ENCODE assay signal across 8 cellular contexts in genomic region chr3:138186803-138187295, GRCh38. TPM values are rescaled to one million over a fixed set of nuclear protein-coding genes. Genes with fewer than 3 reads are reported as not detected.
DNase-seq lines count a peak whose midpoint lies in the region; ATAC-seq and TF ChIP-seq lines count a peak whose summit lies in the region.

No MANE protein-coding gene starts in this region.

- peak; percentile 92 for DNase-seq in DMS53 (lab: John Stamatoyannopoulos, UW)
- DNase-seq in RWPE2 (ENCODE audit: low spot score): peak; percentile 84
- DNase-seq in activated naive CD4-positive, alpha-beta T cell treated with anti-CD3 and anti-CD28 coated beads for 36 hours: peak; percentile 91
- DNase-seq in cardiac septum (ENCODE audit: low spot score): peak; percentile 96
- peak; percentile 96 for DNase-seq in posterior vena cava (ENCODE audit: low spot score)
- DNase-seq in upper lobe of left lung: peak; percentile 94 to 97

- intact Hi-C loops in activated naive CD4-positive, alpha-beta T cell treated with anti-CD3 and anti-CD28 coated beads for 36 hours (cut with micrococcal nuclease): loop anchor here (1.0 to 5.0 kb wide), 6 partner anchors 13 to 1155 kb away; partner anchors contain the start of genes DBR1, ESYT3, MRPS22 and NME9
- intact Hi-C loops in cardiac septum (cut with DNase I) (loop anchor here (10.0 kb wide), 1 partner anchor 148 kb away; no protein-coding TSS in a partner anchor), posterior vena cava (cut with DNase I) (loop anchor here in 1 of 2 donors (10.0 kb wide), 1 partner anchor 72 kb away; the partner anchor contains the start of gene DZIP1L)

- peak overlapping the region; percentile 95 for H3K4me3 Mint-ChIP-seq in activated naive CD4-positive, alpha-beta T cell treated with anti-CD3 and anti-CD28 coated beads for 36 hours

- H3K9me3 ChIP-seq in HUES64 (ENCODE audit: insufficient read depth, low read depth, low read length) (no peaks in the 10 kb centered on the region), RWPE2 (ENCODE audit: severe bottlenecking) (no peaks in the 10 kb centered on the region), upper lobe of left lung (no peaks in the 10 kb centered on the region)

- under 1% methylated on average over 22 of the region's 25 CpGs for WGBS in HUES64
- WGBS in upper lobe of left lung, 2 donors: 1% methylated on average over 25 of the region's 25 CpGs

- H3K4me3 ChIP-seq in HUES64 (ENCODE audit: low read length) (peak overlapping the region; percentile 70), RWPE2 (ENCODE audit: severe bottlenecking) (peak overlapping the region; percentile 71), upper lobe of left lung (peak overlapping the region; percentile 73 to 95 (median 82))

- TF ChIP-seq POLR2A in upper lobe of left lung (IDR thresholded peaks at IDR 0.05): no peak

- H3K27me3 ChIP-seq in HUES64 (ENCODE audit: insufficient read depth, low read length): peaks cover 20% of the 10 kb centered on the region; the same call in 1 of the 2 replicates
- no peaks in the 10 kb centered on the region for H3K27me3 ChIP-seq in RWPE2 (ENCODE audit: insufficient read depth, poor library complexity, severe bottlenecking)
- no peaks in the 10 kb centered on the region for H3K27me3 ChIP-seq in upper lobe of left lung

- peak overlapping the region; percentile 92 for H3K27ac Mint-ChIP-seq in activated naive CD4-positive, alpha-beta T cell treated with anti-CD3 and anti-CD28 coated beads for 36 hours

- no peak for TF ChIP-seq EP300 in upper lobe of left lung (IDR thresholded peaks at IDR 0.05)

- ATAC-seq in GM21528 (IDR thresholded peaks at IDR 0.05; ENCODE audit: low FRiP score, unreplicated experiment) (peak; percentile 90), RWPE2 (ENCODE audit: low read depth) (peak; percentile 79), upper lobe of left lung (ENCODE audit: low FRiP score in 2 of 2) (peak; percentile 98)

- CTCF ChIA-PET in activated naive CD4-positive, alpha-beta T cell treated with anti-CD3 and anti-CD28 coated beads for 36 hours (lab: Charles Lee): interaction anchor here (0.7 to 2.5 kb wide), 4 partner anchors 13 to 681 kb away, joined by 3 to 12 read pairs (median 4); partner anchors contain the start of genes DBR1 and DZIP1L

- peaks cover 27% of the 10 kb centered on the region for H3K4me1 Mint-ChIP-seq in activated naive CD4-positive, alpha-beta T cell treated with anti-CD3 and anti-CD28 coated beads for 36 hours (ENCODE audit: low read depth)

- H3K9me3 Mint-ChIP-seq in activated naive CD4-positive, alpha-beta T cell treated with anti-CD3 and anti-CD28 coated beads for 36 hours: no peaks in the 10 kb centered on the region

- H3K36me3 Mint-ChIP-seq in activated naive CD4-positive, alpha-beta T cell treated with anti-CD3 and anti-CD28 coated beads for 36 hours (ENCODE audit: low read depth): peaks cover 10% of the 10 kb centered on the region

- H3K27ac ChIP-seq in HUES64 (ENCODE audit: low read depth, low read length) (peak overlapping the region; percentile 91), RWPE2 (ENCODE audit: poor library complexity, severe bottlenecking) (peak overlapping the region; percentile 90), upper lobe of left lung (peak overlapping the region; percentile 96 to 99 (median 97))

- TF ChIP-seq CTCF in RWPE2 (IDR thresholded peaks at IDR 0.05; ENCODE audit: poor library complexity, severe bottlenecking) (no peak), upper lobe of left lung (IDR thresholded peaks at IDR 0.05) (no peak)

- peaks cover 22% of the 10 kb centered on the region for H3K36me3 ChIP-seq in HUES64 (ENCODE audit: insufficient read depth, low read length)
- peaks cover 20% of the 10 kb centered on the region for H3K36me3 ChIP-seq in RWPE2 (ENCODE audit: low read depth)
- no peaks in the 10 kb centered on the region for H3K36me3 ChIP-seq in upper lobe of left lung

- H3K4me1 ChIP-seq in HUES64 (ENCODE audit: insufficient read depth, low read length): peaks cover 16% of the 10 kb centered on the region
- peaks cover 12% of the 10 kb centered on the region for H3K4me1 ChIP-seq in RWPE2 (ENCODE audit: insufficient read depth, poor library complexity, severe bottlenecking)
- H3K4me1 ChIP-seq in upper lobe of left lung: peaks cover 20 to 30% (median 22%) of the 10 kb centered on the region in 4 donors

- H3K9ac ChIP-seq in HUES64 (ENCODE audit: low read depth, low read length): peak overlapping the region; percentile 90

- H3K27me3 Mint-ChIP-seq in activated naive CD4-positive, alpha-beta T cell treated with anti-CD3 and anti-CD28 coated beads for 36 hours (ENCODE audit: low read depth): peaks cover 1% of the 10 kb centered on the region

RNA-seq across cellular contexts. Expression of gene ARMC8, which starts 0.3 kb away (rescaled TPM):
- 41.6 TPM for polyA plus RNA-seq in HUES64 (2013, experiment 1 of 2)
- 31.0 TPM for polyA plus RNA-seq in HUES64 (2013, experiment 2 of 2)
- 10 to 100 TPM; 38.2 to 42.7 TPM for total RNA-seq in activated naive CD4-positive, alpha-beta T cell treated with anti-CD3 and anti-CD28 coated beads for 36 hours
- total RNA-seq in cardiac septum: 34.2 TPM
- 10 to 100 TPM; 52.0 to 62.4 TPM for total RNA-seq in posterior vena cava
- 10 to 100 TPM; 40.2 to 67.4 (median 48.1) TPM for total RNA-seq in upper lobe of left lung

RNA-seq across cellular contexts. Expression of gene DBR1, which starts 12.1 kb away (rescaled TPM):
- 14.6 TPM for polyA plus RNA-seq in HUES64 (2013, experiment 1 of 2)
- 16.7 TPM for polyA plus RNA-seq in HUES64 (2013, experiment 2 of 2)
- total RNA-seq in activated naive CD4-positive, alpha-beta T cell treated with anti-CD3 and anti-CD28 coated beads for 36 hours: 10 to 100 TPM; 20.0 to 22.3 TPM
- total RNA-seq in cardiac septum (7.4 TPM), posterior vena cava (10 to 100 TPM; 10.5 to 10.6 TPM), upper lobe of left lung (10 to 100 TPM in 5 of 6 donors, 1 to 10 TPM in 1; 3.7 to 20.6 (median 14.4) TPM)

RNA-seq across cellular contexts. Expression of gene A4GNT, which starts 54.7 kb away (rescaled TPM):
- not detected for polyA plus RNA-seq in HUES64 (2013, experiment 1 of 2)
- polyA plus RNA-seq in HUES64 (2013, experiment 2 of 2): not detected
- not detected for total RNA-seq in activated naive CD4-positive, alpha-beta T cell treated with anti-CD3 and anti-CD28 coated beads for 36 hours
- not detected for total RNA-seq in cardiac septum
- not detected for total RNA-seq in posterior vena cava
- total RNA-seq in upper lobe of left lung: under 1 TPM in 2 of 6 donors, not detected in 4; 0.40 to 0.44 TPM

Comparison
In these comparisons a context has a peak if more than half of its experiments do, and no peak if none do; other contexts are left out.
1. Peak in every context shown above with its lines: DNase-seq, ATAC-seq, H3K4me3 ChIP-seq and H3K27ac ChIP-seq.